ENCODE assay signal across 1 cellular context in genomic region chr3:15858547-15859506, GRCh38.
A peak's percentile ranks its signal among the peaks of the same experiment; 100 is the strongest.
TF ChIP-seq lines count a peak whose summit lies in the region.

No MANE protein-coding gene starts in this region.

TF ChIP-seq in HepG2, 621 proteins besides CTCF, POLR2A, EP300 and RAD21 (continued from another document and continues in another):
- TF ChIP-seq ZNF609 (CRISPR knock-in tag; IDR thresholded peaks at IDR 0.05; ENCODE audit: borderline replicate concordance) (peak; percentile 47; the same call in 1 of the 2 replicates), SRSF1 (optimal IDR thresholded peaks at IDR 0.05; ENCODE audit: low read depth, low read length) (no peak), DMAP1 (CRISPR knock-in tag; IDR thresholded peaks at IDR 0.05) (peak; percentile 37), HNRNPL (IDR thresholded peaks at IDR 0.05; ENCODE audit: low read depth, low read length) (no peak), FOXO1 (CRISPR knock-in tag; IDR thresholded peaks at IDR 0.05) (peak; percentile 44; the same call in 1 of the 2 replicates), ZNF207 (IDR thresholded peaks at IDR 0.05; ENCODE audit: borderline replicate concordance) (no peak), MXI1 (IDR thresholded peaks at IDR 0.05; ENCODE audit: borderline replicate concordance, low read depth, low read length) (peak; percentile 35; the same call in 1 of the 3 replicates), RBM39 (IDR thresholded peaks at IDR 0.05; ENCODE audit: low read depth, low read length, poor library complexity, severe bottlenecking) (peak; percentile 55), TFDP1 (CRISPR knock-in tag; IDR thresholded peaks at IDR 0.05; ENCODE audit: borderline replicate concordance) (peak; percentile 81; the same call in 1 of the 2 replicates), KDM2A (CRISPR knock-in tag; IDR thresholded peaks at IDR 0.05; ENCODE audit: borderline replicate concordance, low read depth) (peak; percentile 93), NBN (conservative IDR thresholded peaks at IDR 0.05) (no peak), GABPA (IDR thresholded peaks at IDR 0.05; ENCODE audit: low read depth, low read length) (no peak), GABPA (CRISPR knock-in tag; IDR thresholded peaks at IDR 0.05; ENCODE audit: low read depth) (peak; percentile 66), ZNF883 (CRISPR knock-in tag; IDR thresholded peaks at IDR 0.05; ENCODE audit: not compliant biosample characterization) (peak; percentile 61), ATF5 (CRISPR knock-in tag; IDR thresholded peaks at IDR 0.05; ENCODE audit: low read depth) (no peak), MYPOP (CRISPR knock-in tag; IDR thresholded peaks at IDR 0.05) (peak; percentile 16; the same call in 1 of the 2 replicates), TEF (CRISPR knock-in tag; IDR thresholded peaks at IDR 0.05) (no peak), ZNF646 (CRISPR knock-in tag; IDR thresholded peaks at IDR 0.05) (no peak), ZNF20 (CRISPR knock-in tag; IDR thresholded peaks at IDR 0.05) (no peak), ZNF354B (CRISPR knock-in tag; IDR thresholded peaks at IDR 0.05) (no peak), ZNF878 (CRISPR knock-in tag; IDR thresholded peaks at IDR 0.05) (no peak), BCL3 (CRISPR knock-in tag; IDR thresholded peaks at IDR 0.05) (peak; percentile 56; the same call in 1 of the 2 replicates), ZNF260 (CRISPR knock-in tag; IDR thresholded peaks at IDR 0.05; ENCODE audit: borderline replicate concordance, low read depth) (no peak), ZNF569 (CRISPR knock-in tag; IDR thresholded peaks at IDR 0.05; ENCODE audit: borderline replicate concordance) (no peak), STAG1 (CRISPR knock-in tag; IDR thresholded peaks at IDR 0.05) (peak; percentile 21; the same call in 1 of the 2 replicates), ZNF558 (CRISPR knock-in tag; IDR thresholded peaks at IDR 0.05; ENCODE audit: borderline replicate concordance) (no peak; the same call in 1 of the 2 replicates), MIXL1 (CRISPR knock-in tag; IDR thresholded peaks at IDR 0.05) (peak; percentile 34; the same call in 1 of the 2 replicates), SSRP1 (CRISPR knock-in tag; IDR thresholded peaks at IDR 0.05) (no peak), HDAC2 (CRISPR knock-in tag; IDR thresholded peaks at IDR 0.05) (peak; percentile 81), ZNF235 (CRISPR knock-in tag; IDR thresholded peaks at IDR 0.05; ENCODE audit: borderline replicate concordance) (no peak), MTA3 (CRISPR knock-in tag; IDR thresholded peaks at IDR 0.05) (no peak), NR1H2 (CRISPR knock-in tag; IDR thresholded peaks at IDR 0.05; ENCODE audit: borderline replicate concordance, low read depth) (0 out of 2 replicates have a peak, but pooled peaks have one; percentile 41), POLR2AphosphoS5 (IDR thresholded peaks at IDR 0.05; ENCODE audit: low read depth, low read length) (peak; percentile 25; the same call in 1 of the 2 replicates), IRF1 (CRISPR knock-in tag; IDR thresholded peaks at IDR 0.05; ENCODE audit: low read depth) (no peak), NR2F6 (IDR thresholded peaks at IDR 0.05) (peak; percentile 97), NR2F6 (CRISPR knock-in tag; IDR thresholded peaks at IDR 0.05) (peak; percentile 99), KAT7 (CRISPR knock-in tag; IDR thresholded peaks at IDR 0.05; ENCODE audit: borderline replicate concordance) (peak; percentile 69; the same call in 1 of the 2 replicates), SCMH1 (CRISPR knock-in tag; IDR thresholded peaks at IDR 0.05; ENCODE audit: borderline replicate concordance) (no peak), ZNF460 (CRISPR knock-in tag; IDR thresholded peaks at IDR 0.05; ENCODE audit: borderline replicate concordance) (no peak), NFYC (CRISPR knock-in tag; IDR thresholded peaks at IDR 0.05) (no peak; the same call in 1 of the 2 replicates), YEATS4 (CRISPR knock-in tag; IDR thresholded peaks at IDR 0.05; ENCODE audit: borderline replicate concordance) (peak; percentile 60; the same call in 1 of the 2 replicates), HOXA7 (CRISPR knock-in tag; IDR thresholded peaks at IDR 0.05) (no peak), FOXK1 (CRISPR knock-in tag; IDR thresholded peaks at IDR 0.05; ENCODE audit: borderline replicate concordance, low read depth) (peak; percentile 51; the same call in 1 of the 2 replicates), RFX3 (CRISPR knock-in tag; IDR thresholded peaks at IDR 0.05) (no peak), ZNF704 (CRISPR knock-in tag; IDR thresholded peaks at IDR 0.05; ENCODE audit: borderline replicate concordance) (0 out of 2 replicates have a peak, but pooled peaks have one; percentile 36)
